Comparison of ENCODE assay signal across 1 cellular context in genomic region chr7:135235841-135236240, GRCh38.
A peak's percentile ranks its signal among the peaks of the same experiment; 100 is the strongest.
TF ChIP-seq lines count a peak whose summit lies in the region.

No MANE protein-coding gene starts in this region.

TF ChIP-seq in K562, 482 proteins besides CTCF, POLR2A, EP300 and RAD21:
- peak; percentile 40; the same call in 1 of the 2 replicates for TF ChIP-seq ZNF121 (CRISPR knock-in tag; conservative IDR thresholded peaks at IDR 0.05)
- no peak for TF ChIP-seq MTA2 (IDR thresholded peaks at IDR 0.05; ENCODE audit: low read depth)
- no peak for TF ChIP-seq PRMT5 (CRISPR knock-in tag; IDR thresholded peaks at IDR 0.05)
